16 cellular contexts compared by ENCODE assay signal in genomic region chr1:6121651-6122370, GRCh38. TPM values are rescaled to one million over a fixed set of nuclear protein-coding genes. Genes with fewer than 3 reads are reported as not detected.
"Had no signal": no experiment of that assay in that cellular context is flagged by ENCODE, and none has a peak within 500 bp of the region (broad histone marks: within the 10 kb centered on the region; RNA-seq: fewer than 3 reads in every experiment).

No MANE protein-coding gene starts in this region.

- H3K36me3 ChIP-seq: neutrophil had no signal

- H3K4me1 ChIP-seq: psoas muscle had no signal

- H3K27ac ChIP-seq: coronary artery, neutrophil, psoas muscle, skin epidermis had no signal

- H3K4me3 ChIP-seq: coronary artery, psoas muscle, skin epidermis had no signal

- DNase-seq: effector CD8-positive, alpha-beta T cell; islet precursor cell; left ventricle myocardium superior; mammary epithelial cell; naive thymus-derived CD4-positive, alpha-beta T cell; nephron progenitor cell; retina; stimulated activated CD4-positive, alpha-beta T cell treated with anti-CD3 and anti-CD28 coated beads, Interleukin-12 subunit alpha, Interleukin-12 subunit beta, amount 100 ng/mL, for 4 hours; stimulated activated naive CD4-positive, alpha-beta T cell treated with Interleukin-2 at 50 U/mL for 16 hours; trophoblast cell had no signal

- H3K4me3 Mint-ChIP-seq: naive thymus-derived CD4-positive, alpha-beta T cell; nephron progenitor cell had no signal

- ATAC-seq: esophagus mucosa; left ventricle myocardium superior; naive thymus-derived CD4-positive, alpha-beta T cell; psoas muscle; sciatic nerve had no signal

- H3K9me3 ChIP-seq: neutrophil had no signal

- H3K27ac Mint-ChIP-seq: nephron progenitor cell had no signal

RNA-seq across cellular contexts. Expression of gene CHD5, which starts 58.3 kb away (rescaled TPM):
- polyA plus RNA-seq: naive thymus-derived CD4-positive, alpha-beta T cell had no signal
